ENCODE assay signal across 11 cellular contexts in genomic region chr4:112287258-112287873, GRCh38. TPM values are rescaled to one million over a fixed set of nuclear protein-coding genes. Genes with fewer than 3 reads are reported as not detected.
A peak's percentile ranks its signal among the peaks of the same experiment; 100 is the strongest.
DNase-seq lines count a peak whose midpoint lies in the region; ATAC-seq lines count a peak whose summit lies in the region.
"Had no signal": no experiment of that assay in that cellular context is flagged by ENCODE, and none has a peak within 500 bp of the region (broad histone marks: within the 10 kb centered on the region; RNA-seq: fewer than 3 reads in every experiment).

No MANE protein-coding gene starts in this region.

- peak overlapping the region; percentile 95 for H3K4me3 Mint-ChIP-seq in activated CD8-positive, alpha-beta memory T cell treated with anti-CD3 and anti-CD28 coated beads, Interleukin-2, amount 10 ng/mL, durations not matched to agents 7 days and 5 days
- peak overlapping the region; percentile 89 to 93 (median 91) for H3K4me3 Mint-ChIP-seq in T-cell
- peak overlapping the region; percentile 89 for H3K4me3 Mint-ChIP-seq in stimulated activated effector memory CD8-positive, alpha-beta T cell treated with anti-CD3 and anti-CD28 coated beads, Interleukin-12 subunit alpha, Interleukin-12 subunit beta, amount 100 ng/mL, for 72 hours

- peaks cover 62% of the 10 kb centered on the region for H3K4me1 Mint-ChIP-seq in activated CD8-positive, alpha-beta memory T cell treated with anti-CD3 and anti-CD28 coated beads, Interleukin-2, amount 10 ng/mL, durations not matched to agents 7 days and 5 days
- peaks cover 57 to 65% (median 65%) of the 10 kb centered on the region in 3 donors for H3K4me1 Mint-ChIP-seq in T-cell
- H3K4me1 Mint-ChIP-seq in stimulated activated effector memory CD8-positive, alpha-beta T cell treated with anti-CD3 and anti-CD28 coated beads, Interleukin-12 subunit alpha, Interleukin-12 subunit beta, amount 100 ng/mL, for 72 hours, result peaks cover 65% of the 10 kb centered on the region

- CTCF ChIA-PET in activated CD8-positive, alpha-beta memory T cell treated with anti-CD3 and anti-CD28 coated beads, Interleukin-2, amount 10 ng/mL, durations not matched to agents 7 days and 5 days (lab: Charles Lee), result interaction anchor here (1.0 to 2.6 kb wide), 5 partner anchors 10 to 350 kb away, joined by 3 to 7 read pairs (median 4); partner anchors contain the start of genes ALPK1, AP1AR and LARP7
- CTCF ChIA-PET in T-cell (lab: Charles Lee), result interaction anchor here (0.6 to 0.8 kb wide), 5 partner anchors 14 to 232 kb away, joined by 3 to 5 read pairs (median 3); no protein-coding TSS in a partner anchor

- peak; percentile 16 for ATAC-seq in activated CD8-positive, alpha-beta memory T cell treated with anti-CD3 and anti-CD28 coated beads, Interleukin-2, amount 10 ng/mL, durations not matched to agents 7 days and 5 days
- ATAC-seq in HG02642 (IDR thresholded peaks at IDR 0.05; ENCODE audit: poor library complexity, unreplicated experiment) (peak; percentile 19), T-cell (replicated peaks in 1 of 4) (no peak)
- peak; percentile 3 for ATAC-seq in stimulated activated effector memory CD8-positive, alpha-beta T cell treated with anti-CD3 and anti-CD28 coated beads, Interleukin-12 subunit alpha, Interleukin-12 subunit beta, amount 100 ng/mL, for 72 hours
- ATAC-seq: body of pancreas had no signal

- peaks cover 22% of the 10 kb centered on the region for H3K36me3 Mint-ChIP-seq in activated CD8-positive, alpha-beta memory T cell treated with anti-CD3 and anti-CD28 coated beads, Interleukin-2, amount 10 ng/mL, durations not matched to agents 7 days and 5 days
- peaks cover 2% of the 10 kb centered on the region for H3K36me3 Mint-ChIP-seq in T-cell
- H3K36me3 Mint-ChIP-seq in stimulated activated effector memory CD8-positive, alpha-beta T cell treated with anti-CD3 and anti-CD28 coated beads, Interleukin-12 subunit alpha, Interleukin-12 subunit beta, amount 100 ng/mL, for 72 hours, result peaks cover 39% of the 10 kb centered on the region

- POLR2A ChIA-PET in T-cell (lab: Charles Lee), result interaction anchor here (0.7 to 1.2 kb wide), 6 partner anchors 9 to 55 kb away, joined by 3 to 7 read pairs (median 3); partner anchors contain the start of genes ALPK1 (in 1 of the 2) and AP1AR (in 1 of the 2)

- H3K27me3 Mint-ChIP-seq in activated CD8-positive, alpha-beta memory T cell treated with anti-CD3 and anti-CD28 coated beads, Interleukin-2, amount 10 ng/mL, durations not matched to agents 7 days and 5 days, result no peaks in the 10 kb centered on the region
- H3K27me3 Mint-ChIP-seq in T-cell, result no peaks in the 10 kb centered on the region

- peak overlapping the region; percentile 98 for H3K27ac Mint-ChIP-seq in activated CD8-positive, alpha-beta memory T cell treated with anti-CD3 and anti-CD28 coated beads, Interleukin-2, amount 10 ng/mL, durations not matched to agents 7 days and 5 days
- H3K27ac Mint-ChIP-seq in T-cell, result peak overlapping the region; percentile 93 to 98
- peak overlapping the region; percentile 90 for H3K27ac Mint-ChIP-seq in stimulated activated effector memory CD8-positive, alpha-beta T cell treated with anti-CD3 and anti-CD28 coated beads, Interleukin-12 subunit alpha, Interleukin-12 subunit beta, amount 100 ng/mL, for 72 hours

- DNase-seq in activated CD8-positive, alpha-beta memory T cell treated with anti-CD3 and anti-CD28 coated beads, Interleukin-2, amount 10 ng/mL, durations not matched to agents 7 days and 5 days, result peak; percentile 58
- no peak for DNase-seq in activated CD8-positive, alpha-beta memory T cell treated with anti-CD3 and anti-CD28 coated beads, Interleukin-2, amount 50 U/mL, for 48 hours
- DNase-seq in T-cell (no peak), DMS153 treated with DMSO at 0.1 percent for 48 hours (lab: John Stamatoyannopoulos, UW; ENCODE audit: unreplicated experiment) (no peak), NCI-H187 treated with DMSO at 0.1 percent for 48 hours (lab: John Stamatoyannopoulos, UW) (no peak), cardiac septum (ENCODE audit: low spot score) (no peak)
- DNase-seq in stimulated activated effector memory CD8-positive, alpha-beta T cell treated with anti-CD3 and anti-CD28 coated beads, Interleukin-12 subunit alpha, Interleukin-12 subunit beta, amount 100 ng/mL, for 72 hours (ENCODE audit: low spot score in 2 of 2), result peak in 1 of 2 donors; percentile 67
- DNase-seq: ACHN, body of pancreas, NCI-H1930 had no signal

- H3K9me3 Mint-ChIP-seq in activated CD8-positive, alpha-beta memory T cell treated with anti-CD3 and anti-CD28 coated beads, Interleukin-2, amount 10 ng/mL, durations not matched to agents 7 days and 5 days (ENCODE audit: low read depth), result no peaks in the 10 kb centered on the region
- H3K9me3 Mint-ChIP-seq in T-cell, result peaks cover 0 to 1% (median 0%) of the 10 kb centered on the region in 3 donors
- no peaks in the 10 kb centered on the region for H3K9me3 Mint-ChIP-seq in stimulated activated effector memory CD8-positive, alpha-beta T cell treated with anti-CD3 and anti-CD28 coated beads, Interleukin-12 subunit alpha, Interleukin-12 subunit beta, amount 100 ng/mL, for 72 hours

- intact Hi-C loops in cardiac septum (cut with DNase I), result loop anchor here (5.0 kb wide), 1 partner anchor 55 kb away; the partner anchor contains the start of gene AP1AR

RNA-seq across cellular contexts. Expression of gene TIFA, which starts 1.7 kb away (rescaled TPM):
- 10 to 100 TPM; 29.0 to 32.5 TPM for total RNA-seq in activated CD8-positive, alpha-beta memory T cell treated with anti-CD3 and anti-CD28 coated beads, Interleukin-2, amount 10 ng/mL, durations not matched to agents 7 days and 5 days
- total RNA-seq in T-cell (10 to 100 TPM; 13.4 to 18.7 (median 14.9) TPM), cardiac septum (4.0 TPM)

RNA-seq across cellular contexts. Expression of gene ALPK1, which starts 9.8 kb away (rescaled TPM):
- total RNA-seq in activated CD8-positive, alpha-beta memory T cell treated with anti-CD3 and anti-CD28 coated beads, Interleukin-2, amount 10 ng/mL, durations not matched to agents 7 days and 5 days, result 10 to 100 TPM in 1 of 2 experiments, 1 to 10 TPM in 1; 7.3 to 17.7 TPM
- 10 to 100 TPM in 2 of 5 donors, 1 to 10 TPM in 3; 8.3 to 22.9 (median 9.3) TPM for total RNA-seq in T-cell
- 4.9 TPM for total RNA-seq in cardiac septum

RNA-seq across cellular contexts. Expression of gene AP1AR, which starts 55.8 kb away (rescaled TPM):
- 10 to 100 TPM; 13.6 to 17.8 TPM for total RNA-seq in activated CD8-positive, alpha-beta memory T cell treated with anti-CD3 and anti-CD28 coated beads, Interleukin-2, amount 10 ng/mL, durations not matched to agents 7 days and 5 days
- total RNA-seq in T-cell, result 10 to 100 TPM; 13.9 to 21.4 (median 20.3) TPM
- 10.7 TPM for total RNA-seq in cardiac septum

Comparison
In these comparisons a context has a peak if more than half of its experiments do, and no peak if none do; other contexts are left out.
1. ATAC-seq: peak in activated CD8-positive, alpha-beta memory T cell treated with anti-CD3 and anti-CD28 coated beads, Interleukin-2, amount 10 ng/mL, durations not matched to agents 7 days and 5 days (single experiment), HG02642 (single experiment) and stimulated activated effector memory CD8-positive, alpha-beta T cell treated with anti-CD3 and anti-CD28 coated beads, Interleukin-12 subunit alpha, Interleukin-12 subunit beta, amount 100 ng/mL, for 72 hours (single experiment); none in T-cell (0 of 4).
2. Peak in every context shown above with its lines, with median percentiles within 50 percentile points of each other: H3K27ac Mint-ChIP-seq and H3K4me3 Mint-ChIP-seq.